Comparison of ENCODE assay signal across 2 cellular contexts in genomic region chr7:101487753-101488152, GRCh38.
TF ChIP-seq lines count a peak whose summit lies in the region.

No MANE protein-coding gene starts in this region.

TF ChIP-seq in HEK293, 187 proteins besides CTCF, POLR2A, EP300 and RAD21 (continued from another document):
- no peak for TF ChIP-seq ZNF664 (tag by site-specific recombination; IDR thresholded peaks at IDR 0.05)
- TF ChIP-seq ZNF335 (tag by site-specific recombination; conservative IDR thresholded peaks at IDR 0.05): no peak

TF ChIP-seq in H1, 55 proteins besides CTCF, POLR2A, EP300 and RAD21 (continued from another document):
- no peak for TF ChIP-seq BCL11A (IDR thresholded peaks at IDR 0.05; ENCODE audit: low read depth in 2 of 2, low read length in 2 of 2)
- TF ChIP-seq SRF (IDR thresholded peaks at IDR 0.05; ENCODE audit: low read depth, low read length): no peak
- no peak for TF ChIP-seq GABPA (IDR thresholded peaks at IDR 0.05; ENCODE audit: borderline replicate concordance, insufficient read depth, low read length)
- no peak for TF ChIP-seq ATF2 (IDR thresholded peaks at IDR 0.05; ENCODE audit: low read length)
TF ChIP-seq in H1: peak in this region for 0.
